Comparison of ENCODE assay signal across 11 cellular contexts in genomic region chr11:2691991-2692841, GRCh38. TPM values are rescaled to one million over a fixed set of nuclear protein-coding genes. Genes with fewer than 3 reads are reported as not detected.
DNase-seq lines count a peak whose midpoint lies in the region; ATAC-seq and TF ChIP-seq lines count a peak whose summit lies in the region.
"Had no signal": no experiment of that assay in that cellular context is flagged by ENCODE, and none has a peak within 500 bp of the region (broad histone marks: within the 10 kb centered on the region; RNA-seq: fewer than 3 reads in every experiment).

No MANE protein-coding gene starts in this region.

- H3K9me3 ChIP-seq in OCI-LY3 (ENCODE audit: insufficient read depth, low read length) (no peaks in the 10 kb centered on the region), testis (no peaks in the 10 kb centered on the region)
- H3K9me3 ChIP-seq: SJCRH30 had no signal

- TF ChIP-seq CTCF in 22Rv1 (IDR thresholded peaks at IDR 0.05) (peak; percentile 30; the same call in 1 of the 2 replicates), OCI-LY3 (IDR thresholded peaks at IDR 0.05; ENCODE audit: low read depth, low read length) (peak; percentile 39), testis (IDR thresholded peaks at IDR 0.05) (no peak)

- no peak overlapping the region for H3K4me2 ChIP-seq in OCI-LY3 (ENCODE audit: low read length)

- DNase-seq in H7 (peak; percentile 78), iPS-NIHi11 (ENCODE audit: low spot score) (peak; percentile 62), testis (no peak), medulla oblongata (ENCODE audit: extremely low spot score) (no peak)
- DNase-seq in activated naive CD4-positive, alpha-beta T cell treated with anti-CD3 and anti-CD28 coated beads for 36 hours = no peak
- DNase-seq: activated naive CD8-positive, alpha-beta T cell treated with anti-CD3 and anti-CD28 coated beads, Interleukin-2, amount 10 ng/mL, durations not matched to agents 7 days and 5 days; stimulated activated CD4-positive, alpha-beta T cell treated with anti-CD3 and anti-CD28 coated beads, Interleukin-1b, Interleukin-23, amount 100 ng/mL, for 48 hours had no signal

- TF ChIP-seq POLR2A in testis (IDR thresholded peaks at IDR 0.05) = no peak

- CTCF ChIA-PET in activated naive CD4-positive, alpha-beta T cell treated with anti-CD3 and anti-CD28 coated beads for 36 hours (lab: Charles Lee) = interaction anchor here (1.8 kb wide), 1 partner anchor 196 kb away, joined by 6 read pairs; no protein-coding TSS in a partner anchor

- H3K9me3 Mint-ChIP-seq in activated naive CD4-positive, alpha-beta T cell treated with anti-CD3 and anti-CD28 coated beads for 36 hours = no peaks in the 10 kb centered on the region
- H3K9me3 Mint-ChIP-seq: activated naive CD8-positive, alpha-beta T cell treated with anti-CD3 and anti-CD28 coated beads, Interleukin-2, amount 10 ng/mL, durations not matched to agents 7 days and 5 days had no signal

- H3K4me1 ChIP-seq in OCI-LY3 (ENCODE audit: low read length) (0 out of 2 replicates have a peak, but pooled peaks cover under 1% of the 10 kb centered on the region), testis (no peaks in the 10 kb centered on the region)

- no peak for ATAC-seq in HG03469 (IDR thresholded peaks at IDR 0.05; ENCODE audit: unreplicated experiment)

- H2AFZ ChIP-seq in OCI-LY3 (ENCODE audit: low read depth, low read length) = no peak overlapping the region

- H3K27me3 ChIP-seq in H7 (ENCODE audit: control insufficient read depth, insufficient read depth, low read length) (peaks cover 1% of the 10 kb centered on the region; the same call in 1 of the 2 replicates), OCI-LY3 (ENCODE audit: low read depth, low read length) (no peaks in the 10 kb centered on the region), testis (no peaks in the 10 kb centered on the region)
- H3K27me3 ChIP-seq: SJCRH30 had no signal

- H3K4me3 ChIP-seq in H7 (ENCODE audit: insufficient read depth, low read depth, low read length) (no peak overlapping the region), OCI-LY3 (ENCODE audit: low read length) (no peak overlapping the region), testis (no peak overlapping the region)
- H3K4me3 ChIP-seq: SJCRH30 had no signal

- H3K27ac ChIP-seq in 22Rv1 (no peak overlapping the region), OCI-LY3 (ENCODE audit: low read length) (no peak overlapping the region), testis (no peak overlapping the region)
- H3K27ac ChIP-seq: SJCRH30 had no signal

- no peak overlapping the region for H3K4me3 Mint-ChIP-seq in activated naive CD4-positive, alpha-beta T cell treated with anti-CD3 and anti-CD28 coated beads for 36 hours
- H3K4me3 Mint-ChIP-seq: activated naive CD8-positive, alpha-beta T cell treated with anti-CD3 and anti-CD28 coated beads, Interleukin-2, amount 10 ng/mL, durations not matched to agents 7 days and 5 days had no signal

- 87 to 90% methylated on average over 3 of the region's 3 CpGs for WGBS in testis, 2 donors

- H3K36me3 Mint-ChIP-seq in activated naive CD4-positive, alpha-beta T cell treated with anti-CD3 and anti-CD28 coated beads for 36 hours (ENCODE audit: low read depth) = no peaks in the 10 kb centered on the region

- H3K36me3 ChIP-seq in H7 (replicated peaks; ENCODE audit: control insufficient read depth, insufficient read depth, low read length) (no peaks in the 10 kb centered on the region), OCI-LY3 (replicated peaks; ENCODE audit: low read depth, low read length) (no peaks in the 10 kb centered on the region), testis (ENCODE audit: low read depth, missing control alignments) (no peaks in the 10 kb centered on the region)

- H4K20me1 ChIP-seq in OCI-LY3 (ENCODE audit: insufficient read depth, low read length) = peaks cover 99% of the 10 kb centered on the region

- H3K79me2 ChIP-seq in OCI-LY3 (ENCODE audit: low read length) = peaks cover 96% of the 10 kb centered on the region

- intact Hi-C loops in testis (cut with DNase I; ENCODE audit: low total_unique reads) = no loop called here
- intact Hi-C loops in activated naive CD4-positive, alpha-beta T cell treated with anti-CD3 and anti-CD28 coated beads for 36 hours (cut with micrococcal nuclease) = loop anchor here (10.0 kb wide), 1 partner anchor 247 kb away; the partner anchor contains the start of genes KCNQ1 and TRPM5

- H3K4me1 Mint-ChIP-seq in activated naive CD4-positive, alpha-beta T cell treated with anti-CD3 and anti-CD28 coated beads for 36 hours (ENCODE audit: low read depth) = no peaks in the 10 kb centered on the region

- no peak overlapping the region for H3K27ac Mint-ChIP-seq in activated naive CD4-positive, alpha-beta T cell treated with anti-CD3 and anti-CD28 coated beads for 36 hours
- H3K27ac Mint-ChIP-seq: activated naive CD8-positive, alpha-beta T cell treated with anti-CD3 and anti-CD28 coated beads, Interleukin-2, amount 10 ng/mL, durations not matched to agents 7 days and 5 days had no signal

- no peaks in the 10 kb centered on the region for H3K27me3 Mint-ChIP-seq in activated naive CD4-positive, alpha-beta T cell treated with anti-CD3 and anti-CD28 coated beads for 36 hours (ENCODE audit: low read depth)
- H3K27me3 Mint-ChIP-seq: activated naive CD8-positive, alpha-beta T cell treated with anti-CD3 and anti-CD28 coated beads, Interleukin-2, amount 10 ng/mL, durations not matched to agents 7 days and 5 days had no signal

- no peak overlapping the region for H3K9ac ChIP-seq in OCI-LY3 (ENCODE audit: low read length)

RNA-seq across cellular contexts. Expression of gene KCNQ1OT1, which starts 7.6 kb away (rescaled TPM):
- 0.83 and 1.9 TPM in 2 replicates for total RNA-seq in H7 (2014; rRNA removed; shearing (Covaris generic))
- total RNA-seq in testis = 1 to 10 TPM; 4.0 to 5.9 TPM
- 0.20 TPM for polyA plus RNA-seq in testis (ENCODE audit: insufficient read depth, low read depth, low replicate concordance)
- under 1 TPM; 0.17 to 0.20 TPM for total RNA-seq in activated naive CD4-positive, alpha-beta T cell treated with anti-CD3 and anti-CD28 coated beads for 36 hours

Comparison
In these comparisons a context has a peak if more than half of its experiments do, and no peak if none do; other contexts are left out.
1. CTCF ChIP-seq: peak in 22Rv1 (single experiment) and OCI-LY3 (single experiment); none in testis (0 of 3).
2. DNase-seq: peak in H7 (single experiment) and iPS-NIHi11 (single experiment); none in testis (single experiment), medulla oblongata (single experiment) and activated naive CD4-positive, alpha-beta T cell treated with anti-CD3 and anti-CD28 coated beads for 36 hours (single experiment).